ENCODE assay signal across 8 cellular contexts in genomic region chr17:74212913-74213791, GRCh38. TPM values are rescaled to one million over a fixed set of nuclear protein-coding genes. Genes with fewer than 3 reads are reported as not detected.
A peak's percentile ranks its signal among the peaks of the same experiment; 100 is the strongest.
DNase-seq lines count a peak whose midpoint lies in the region; ATAC-seq and TF ChIP-seq lines count a peak whose summit lies in the region.

Gene TTYH2 (plus strand): TSS chr17:74213571. CDS start chr17:74213588, 17 bp downstream.

- H3K9me3 Mint-ChIP-seq in activated CD4-positive, alpha-beta T cell treated with anti-CD3 and anti-CD28 coated beads, Interleukin-2, amount 10 ng/mL, durations not matched to agents 24 days and 14 days, result no peaks in the 10 kb centered on the region

- peak within 1 kb of the TSS; percentile 82 for H3K4me3 Mint-ChIP-seq in activated CD4-positive, alpha-beta T cell treated with anti-CD3 and anti-CD28 coated beads, Interleukin-2, amount 10 ng/mL, durations not matched to agents 24 days and 14 days

- peak within 1 kb of the TSS; percentile 53 to 54 for H3K4me3 ChIP-seq in left lung

- peak; percentile 76 for ATAC-seq in GM19043 (IDR thresholded peaks at IDR 0.05; ENCODE audit: low read depth, unreplicated experiment)
- ATAC-seq in HG03342 (IDR thresholded peaks at IDR 0.05; ENCODE audit: unreplicated experiment), result peak; percentile 60
- ATAC-seq in left lung, result peak; percentile 93

- H3K27ac Mint-ChIP-seq in activated CD4-positive, alpha-beta T cell treated with anti-CD3 and anti-CD28 coated beads, Interleukin-2, amount 10 ng/mL, durations not matched to agents 24 days and 14 days, result peak within 1 kb of the TSS; percentile 72

- H3K36me3 ChIP-seq in left lung, result peaks cover 0 to 29% of the 10 kb centered on the region in 2 donors

- H3K4me1 Mint-ChIP-seq in activated CD4-positive, alpha-beta T cell treated with anti-CD3 and anti-CD28 coated beads, Interleukin-2, amount 10 ng/mL, durations not matched to agents 24 days and 14 days, result peaks cover 47% of the 10 kb centered on the region

- intact Hi-C loops in activated CD4-positive, alpha-beta T cell treated with anti-CD3 and anti-CD28 coated beads, Interleukin-2, amount 10 ng/mL, durations not matched to agents 24 days and 14 days (cut with micrococcal nuclease), result loop anchor here (1.0 to 2.0 kb wide), 2 partner anchors 70 to 141 kb away; no protein-coding TSS in a partner anchor
- intact Hi-C loops in left lung (cut with DNase I), result loop anchor here in 1 of 2 donors (5.0 kb wide), 1 partner anchor 84 kb away; no protein-coding TSS in a partner anchor

- peaks cover 21 to 59% of the 10 kb centered on the region in 2 donors for H3K4me1 ChIP-seq in left lung

- peak within 1 kb of the TSS; percentile 79 to 81 for H3K27ac ChIP-seq in left lung

- H3K36me3 Mint-ChIP-seq in activated CD4-positive, alpha-beta T cell treated with anti-CD3 and anti-CD28 coated beads, Interleukin-2, amount 10 ng/mL, durations not matched to agents 24 days and 14 days (ENCODE audit: low read depth), result peaks cover 30% of the 10 kb centered on the region

- no peak for TF ChIP-seq CTCF in left lung (IDR thresholded peaks at IDR 0.05)

- H3K27me3 ChIP-seq in left lung, result peaks cover 0 to 21% of the 10 kb centered on the region in 2 donors

- DNase-seq in Ammon's horn (ENCODE audit: low spot score), result peak; percentile 95
- peak; percentile 72 for DNase-seq in NCI-H524 treated with DMSO at 0.1 percent for 48 hours (lab: John Stamatoyannopoulos, UW)
- DNase-seq in activated CD4-positive, alpha-beta T cell treated with anti-CD3 and anti-CD28 coated beads, Interleukin-2, amount 10 ng/mL, durations not matched to agents 24 days and 14 days, result peak; percentile 93
- DNase-seq in cortex of kidney (lab: John Stamatoyannopoulos, UW), result peak; percentile 42
- DNase-seq in left lung, result peak; percentile 93 to 96
- DNase-seq in stimulated activated CD4-positive, alpha-beta T cell treated with anti-CD3 and anti-CD28 coated beads, Interleukin-4, amount 100 ng/mL, for 1 hour, result peak; percentile 69

- no peaks in the 10 kb centered on the region for H3K27me3 Mint-ChIP-seq in activated CD4-positive, alpha-beta T cell treated with anti-CD3 and anti-CD28 coated beads, Interleukin-2, amount 10 ng/mL, durations not matched to agents 24 days and 14 days

- no peaks in the 10 kb centered on the region for H3K9me3 ChIP-seq in left lung

RNA-seq across cellular contexts. Expression of gene TTYH2, which starts in this region (rescaled TPM):
- 7.8 and 8.1 TPM in 2 replicates for total RNA-seq in activated CD4-positive, alpha-beta T cell treated with anti-CD3 and anti-CD28 coated beads, Interleukin-2, amount 10 ng/mL, durations not matched to agents 24 days and 14 days
- 1 to 10 TPM; 6.9 to 7.7 TPM for total RNA-seq in left lung

Comparison
In these comparisons a context has a peak if more than half of its experiments do, and no peak if none do; other contexts are left out.
1. Peak in every context shown above with its lines: DNase-seq, ATAC-seq, H3K4me3 ChIP-seq and H3K27ac ChIP-seq.
2. DNase-seq: peak in every context shown above with its lines; median percentile 95 in Ammon's horn; 94 in left lung; 93 in activated CD4-positive, alpha-beta T cell treated with anti-CD3 and anti-CD28 coated beads, Interleukin-2, amount 10 ng/mL, durations not matched to agents 24 days and 14 days; 72 in NCI-H524 treated with DMSO at 0.1 percent for 48 hours; 69 in stimulated activated CD4-positive, alpha-beta T cell treated with anti-CD3 and anti-CD28 coated beads, Interleukin-4, amount 100 ng/mL, for 1 hour; 42 in cortex of kidney.